In genomic region chr6:32785781-32786533, GRCh38 we compare ENCODE assay signal across 1 cellular context.
TF ChIP-seq lines count a peak whose summit lies in the region.

No MANE protein-coding gene starts in this region.

TF ChIP-seq in HCT116, 20 proteins besides CTCF, POLR2A, EP300 and RAD21:
- no peak for TF ChIP-seq EZH2phosphoT487 (IDR thresholded peaks at IDR 0.05; ENCODE audit: borderline replicate concordance)
- 0 out of 2 replicates have a peak, but pooled peaks have one; percentile 16 for TF ChIP-seq MAX (IDR thresholded peaks at IDR 0.05)
TF ChIP-seq in HCT116: peak in this region for 1.
